ENCODE assay signal across 15 cellular contexts in genomic region chr3:64300790-64301423, GRCh38.
A peak's percentile ranks its signal among the peaks of the same experiment; 100 is the strongest.
DNase-seq lines count a peak whose midpoint lies in the region; ATAC-seq and TF ChIP-seq lines count a peak whose summit lies in the region.
"Had no signal": no experiment of that assay in that cellular context is flagged by ENCODE, and none has a peak within 500 bp of the region (broad histone marks: within the 10 kb centered on the region; RNA-seq: fewer than 3 reads in every experiment).

No MANE protein-coding gene starts in this region.

- H3K9me3 Mint-ChIP-seq in activated CD8-positive, alpha-beta T cell treated with anti-CD3 and anti-CD28 coated beads, Interleukin-2, amount 10 ng/mL, durations not matched to agents 7 days and 5 days (ENCODE audit: insufficient read depth): no peaks in the 10 kb centered on the region
- H3K9me3 Mint-ChIP-seq: activated T-helper 2 cell treated with anti-CD3 and anti-CD28 coated beads, Interferon-gamma antibody, Interleukin-2, Interleukin-4, amounts not matched to agents 10 μg/mL and 5 μg/mL and 100 μg/mL, durations not matched to agents 14 hours and 24 hours and 36 hours had no signal

- ATAC-seq in SK-N-SH treated with all-trans-retinoic acid at 6 μM for 48 hours (no peak), GM19023 (IDR thresholded peaks at IDR 0.05; ENCODE audit: unreplicated experiment) (no peak), GM21825 (IDR thresholded peaks at IDR 0.05; ENCODE audit: unreplicated experiment) (no peak)
- ATAC-seq in activated CD8-positive, alpha-beta T cell treated with anti-CD3 and anti-CD28 coated beads, Interleukin-2, amount 10 ng/mL, durations not matched to agents 7 days and 5 days: no peak

- H3K9me3 ChIP-seq in SK-N-SH (0 out of 2 replicates have a peak, but pooled peaks cover 2% of the 10 kb centered on the region), subcutaneous abdominal adipose tissue (ENCODE audit: control insufficient read depth in 5 of 5, low read length in 5 of 5) (peaks cover 0 to 12% (median 7%) of the 10 kb centered on the region in 5 donors)

- no peaks in the 10 kb centered on the region; a peak in 1 of 4 replicates for H3K4me1 ChIP-seq in SK-N-SH (ENCODE audit: control insufficient read depth in 1 of 2, insufficient read depth in 2 of 2, low read depth in 1 of 2, low read length in 1 of 2)
- H3K4me1 ChIP-seq in subcutaneous abdominal adipose tissue (ENCODE audit: control insufficient read depth in 5 of 5, insufficient read depth in 5 of 5, low read length in 5 of 5): peaks cover 0 to 15% (median 6%) of the 10 kb centered on the region in 5 donors

- no peak overlapping the region for H2AFZ ChIP-seq in SK-N-SH (ENCODE audit: low read depth)

- H3K9ac ChIP-seq in SK-N-SH (no peak overlapping the region), subcutaneous abdominal adipose tissue (ENCODE audit: low read length in 5 of 5) (no peak overlapping the region)

- H3K4me1 Mint-ChIP-seq in activated CD8-positive, alpha-beta T cell treated with anti-CD3 and anti-CD28 coated beads, Interleukin-2, amount 10 ng/mL, durations not matched to agents 7 days and 5 days (ENCODE audit: low read depth): no peaks in the 10 kb centered on the region

- no peaks in the 10 kb centered on the region for H3K9me2 ChIP-seq in SK-N-SH

- no peaks in the 10 kb centered on the region for H3K36me3 Mint-ChIP-seq in activated CD8-positive, alpha-beta T cell treated with anti-CD3 and anti-CD28 coated beads, Interleukin-2, amount 10 ng/mL, durations not matched to agents 7 days and 5 days (ENCODE audit: low read depth)

- H3K27ac ChIP-seq in SK-N-SH (ENCODE audit: low read depth in 2 of 2, low read length in 1 of 2) (no peak overlapping the region), subcutaneous abdominal adipose tissue (ENCODE audit: low read depth, low read length) (peak overlapping the region; percentile 51)
- H3K27ac ChIP-seq: 22Rv1, WERI-Rb-1 had no signal

- no peaks in the 10 kb centered on the region for H3K27me3 Mint-ChIP-seq in activated CD8-positive, alpha-beta T cell treated with anti-CD3 and anti-CD28 coated beads, Interleukin-2, amount 10 ng/mL, durations not matched to agents 7 days and 5 days (ENCODE audit: low read depth)
- H3K27me3 Mint-ChIP-seq: brain had no signal

- H3K79me2 ChIP-seq in SK-N-SH (ENCODE audit: insufficient read depth): no peaks in the 10 kb centered on the region

- H3K4me2 ChIP-seq in SK-N-SH: no peak overlapping the region

- TF ChIP-seq EP300 in SK-N-SH (IDR thresholded peaks at IDR 0.05; ENCODE audit: borderline replicate concordance in 1 of 2, low read depth in 1 of 2, low read length in 1 of 2): no peak

- no peak overlapping the region for H3K4me3 ChIP-seq in SK-N-SH (ENCODE audit: low read depth in 2 of 2, low read length in 1 of 2)
- no peak overlapping the region for H3K4me3 ChIP-seq in foreskin fibroblast (ENCODE audit: low read depth in 1 of 2, low read length in 2 of 2)
- no peak overlapping the region for H3K4me3 ChIP-seq in subcutaneous abdominal adipose tissue (ENCODE audit: low read depth in 1 of 5, low read length in 5 of 5)

- POLR2A ChIA-PET in SK-N-SH (lab: Yijun Ruan, JAX): no interaction called here
- POLR2A ChIA-PET in activated CD8-positive, alpha-beta T cell treated with anti-CD3 and anti-CD28 coated beads, Interleukin-2, amount 10 ng/mL, durations not matched to agents 7 days and 5 days (lab: Charles Lee): no interaction called here

- no peak overlapping the region for H3K4me3 Mint-ChIP-seq in activated CD8-positive, alpha-beta T cell treated with anti-CD3 and anti-CD28 coated beads, Interleukin-2, amount 10 ng/mL, durations not matched to agents 7 days and 5 days

- CTCF ChIA-PET in SK-N-SH (lab: Yijun Ruan, JAX): no interaction called here
- CTCF ChIA-PET in activated CD8-positive, alpha-beta T cell treated with anti-CD3 and anti-CD28 coated beads, Interleukin-2, amount 10 ng/mL, durations not matched to agents 7 days and 5 days (lab: Charles Lee): no interaction called here

- DNase-seq in SK-N-SH (no peak), amniotic epithelial cell (ENCODE audit: low read depth) (peak; percentile 48), foreskin fibroblast (peak; percentile 81 to 88)
- no peak for DNase-seq in activated CD8-positive, alpha-beta T cell treated with anti-CD3 and anti-CD28 coated beads, Interleukin-2, amount 10 ng/mL, durations not matched to agents 7 days and 5 days
- DNase-seq: NCI-H187 treated with DMSO at 0.1 percent for 48 hours, NCI-H524, OCI-M1, WERI-Rb-1 had no signal

- no peaks in the 10 kb centered on the region for H3K27me3 ChIP-seq in SK-N-SH (ENCODE audit: insufficient read depth)
- no peaks in the 10 kb centered on the region for H3K27me3 ChIP-seq in subcutaneous abdominal adipose tissue (ENCODE audit: control insufficient read depth in 5 of 5, insufficient read depth in 4 of 5, low read length in 5 of 5)

- H3K36me3 ChIP-seq in SK-N-SH (replicated peaks in 1 of 2; ENCODE audit: control insufficient read depth in 1 of 2, insufficient read depth in 2 of 2, low read length in 1 of 2) (no peaks in the 10 kb centered on the region), subcutaneous abdominal adipose tissue (ENCODE audit: control insufficient read depth in 5 of 5, insufficient read depth in 5 of 5, low read length in 5 of 5) (no peaks in the 10 kb centered on the region)
- H3K36me3 ChIP-seq: WERI-Rb-1 had no signal

- H3F3A ChIP-seq in SK-N-SH (replicated peaks; ENCODE audit: insufficient read depth): peaks cover 5% of the 10 kb centered on the region

- H3K27ac Mint-ChIP-seq in activated CD8-positive, alpha-beta T cell treated with anti-CD3 and anti-CD28 coated beads, Interleukin-2, amount 10 ng/mL, durations not matched to agents 7 days and 5 days: no peak overlapping the region
- H3K27ac Mint-ChIP-seq: activated T-helper 2 cell treated with anti-CD3 and anti-CD28 coated beads, Interferon-gamma antibody, Interleukin-2, Interleukin-4, amounts not matched to agents 10 μg/mL and 5 μg/mL and 100 μg/mL, durations not matched to agents 14 hours and 24 hours and 36 hours had no signal

- no peaks in the 10 kb centered on the region for H4K20me1 ChIP-seq in SK-N-SH (ENCODE audit: insufficient read depth)

- TF ChIP-seq RAD21 in SK-N-SH (IDR thresholded peaks at IDR 0.05; ENCODE audit: low read length): no peak

- no peak for TF ChIP-seq CTCF in SK-N-SH (IDR thresholded peaks at IDR 0.05)
- no peak for TF ChIP-seq CTCF in foreskin fibroblast (IDR thresholded peaks at IDR 0.05; ENCODE audit: low read depth, low read length)

- 35% methylated on average over 1 of the region's 1 CpG for WGBS in SK-N-SH (ENCODE audit: low lambda C conversion rate)

TF ChIP-seq in SK-N-SH, 30 proteins besides CTCF, POLR2A, EP300 and RAD21 (continues in another document):
- TF ChIP-seq PBX3 (IDR thresholded peaks at IDR 0.05): no peak
- no peak for TF ChIP-seq SIN3A (IDR thresholded peaks at IDR 0.05; ENCODE audit: borderline replicate concordance, low read depth, low read length)
- TF ChIP-seq RXRA (IDR thresholded peaks at IDR 0.05; ENCODE audit: borderline replicate concordance, low read depth): no peak
- no peak for TF ChIP-seq SMC3 (IDR thresholded peaks at IDR 0.05; ENCODE audit: low read depth, low read length)
- no peak for TF ChIP-seq CHD2 (IDR thresholded peaks at IDR 0.05; ENCODE audit: low read length, partially characterized antibody)
- 0 out of 2 replicates have a peak, but pooled peaks have one; percentile 16 for TF ChIP-seq ELF1 (IDR thresholded peaks at IDR 0.05)

TF ChIP-seq in SK-N-SH treated with all-trans-retinoic acid at 6 μM for 48 hours, 23 proteins besides CTCF, POLR2A, EP300 and RAD21 (continues in another document):
- no peak for TF ChIP-seq ZNF565 (CRISPR knock-in tag; conservative IDR thresholded peaks at IDR 0.05; ENCODE audit: low read depth)
- TF ChIP-seq ZNF8 (CRISPR knock-in tag; IDR thresholded peaks at IDR 0.05): no peak
- no peak for TF ChIP-seq ESRRG (CRISPR knock-in tag; IDR thresholded peaks at IDR 0.05)
- TF ChIP-seq CSRNP3 (CRISPR knock-in tag; IDR thresholded peaks at IDR 0.05): no peak
- TF ChIP-seq ZC3H10 (CRISPR knock-in tag; IDR thresholded peaks at IDR 0.05): no peak
- no peak for TF ChIP-seq SNAI2 (CRISPR knock-in tag; IDR thresholded peaks at IDR 0.05)
- TF ChIP-seq PATZ1 (CRISPR knock-in tag; IDR thresholded peaks at IDR 0.05; ENCODE audit: borderline replicate concordance): no peak
- no peak for TF ChIP-seq ISL1 (CRISPR knock-in tag; IDR thresholded peaks at IDR 0.05)
- no peak for TF ChIP-seq BACH2 (CRISPR knock-in tag; IDR thresholded peaks at IDR 0.05; ENCODE audit: borderline replicate concordance)
- TF ChIP-seq ARNTL (CRISPR knock-in tag; IDR thresholded peaks at IDR 0.05; ENCODE audit: borderline replicate concordance, low read depth): no peak

Comparison
In these comparisons a context has a peak if more than half of its experiments do, and no peak if none do; other contexts are left out.
1. DNase-seq: peak in amniotic epithelial cell (single experiment) and foreskin fibroblast (2 of 2); none in SK-N-SH (single experiment) and activated CD8-positive, alpha-beta T cell treated with anti-CD3 and anti-CD28 coated beads, Interleukin-2, amount 10 ng/mL, durations not matched to agents 7 days and 5 days (single experiment).